8 cellular contexts compared by ENCODE assay signal in genomic region chr2:178193496-178193822, GRCh38. TPM values are rescaled to one million over a fixed set of nuclear protein-coding genes. Genes with fewer than 3 reads are reported as not detected.
A peak's percentile ranks its signal among the peaks of the same experiment; 100 is the strongest.
DNase-seq lines count a peak whose midpoint lies in the region; ATAC-seq and TF ChIP-seq lines count a peak whose summit lies in the region.

No MANE protein-coding gene starts in this region.

- TF ChIP-seq CTCF in BE2C (IDR thresholded peaks at IDR 0.05; ENCODE audit: low read depth, low read length) (no peak), Loucy (conservative IDR thresholded peaks at IDR 0.05; ENCODE audit: low read length) (no peak), natural killer cell (IDR thresholded peaks at IDR 0.05) (no peak)

- H3K4me1 Mint-ChIP-seq in natural killer cell, result peaks cover 5 to 14% of the 10 kb centered on the region in 2 donors

- no peaks in the 10 kb centered on the region for H3K79me2 ChIP-seq in Loucy (ENCODE audit: insufficient read depth, low read length)

- H3K4me3 Mint-ChIP-seq in natural killer cell, result peak overlapping the region; percentile 61

- no peak overlapping the region for H3K4me2 ChIP-seq in Loucy (ENCODE audit: low read depth, low read length, poor library complexity, severe bottlenecking)

- H3K9me3 Mint-ChIP-seq in natural killer cell, result peaks cover 0 to 3% of the 10 kb centered on the region in 2 donors

- H3K36me3 ChIP-seq in BE2C (no peaks in the 10 kb centered on the region), Loucy (ENCODE audit: insufficient read depth, low read length) (no peaks in the 10 kb centered on the region)

- no peaks in the 10 kb centered on the region for H4K20me1 ChIP-seq in Loucy (ENCODE audit: insufficient read depth, low read length, poor library complexity, severe bottlenecking)

- H3K27me3 ChIP-seq in BE2C (no peaks in the 10 kb centered on the region), Loucy (ENCODE audit: insufficient read depth, low read length, poor library complexity, severe bottlenecking) (no peaks in the 10 kb centered on the region)

- peaks cover 49 to 56% of the 10 kb centered on the region in 2 donors for H3K27me3 Mint-ChIP-seq in natural killer cell (ENCODE audit: low read depth in 2 of 2)

- H3K9me3 ChIP-seq in BE2C (no peaks in the 10 kb centered on the region), Loucy (ENCODE audit: insufficient read depth, low read depth, low read length) (no peaks in the 10 kb centered on the region)

- H3F3A ChIP-seq in Loucy (ENCODE audit: low read depth), result no peaks in the 10 kb centered on the region

- ATAC-seq in natural killer cell (no peak), HG03108 (IDR thresholded peaks at IDR 0.05; ENCODE audit: unreplicated experiment) (no peak)

- no peaks in the 10 kb centered on the region for H3K9me2 ChIP-seq in Loucy (replicated peaks; ENCODE audit: low read depth, low read length)

- H2AFZ ChIP-seq in Loucy (ENCODE audit: low read length), result peak overlapping the region; percentile 43; the same call in 1 of the 2 replicates

- H3K9ac ChIP-seq in Loucy (ENCODE audit: low read depth, low read length, poor library complexity, severe bottlenecking), result no peak overlapping the region

- H3K4me1 ChIP-seq in BE2C (no peaks in the 10 kb centered on the region), Loucy (ENCODE audit: insufficient read depth, low read length, poor library complexity, severe bottlenecking) (peaks cover 4% of the 10 kb centered on the region)

- intact Hi-C loops in natural killer cell (cut with micrococcal nuclease) (no loop called here), head of caudate nucleus (cut with DNase I) (loop anchor here (10.0 kb wide), 1 partner anchor 51 kb away; no protein-coding TSS in a partner anchor)

- H3K36me3 Mint-ChIP-seq in natural killer cell, result peaks cover 7% of the 10 kb centered on the region

- no peak for DNase-seq in BE2C
- no peak for DNase-seq in natural killer cell
- no peak for DNase-seq in stimulated activated CD4-positive, alpha-beta T cell treated with anti-CD3 and anti-CD28 coated beads, Interleukin-4, amount 100 ng/mL, for 4 hours
- DNase-seq in head of caudate nucleus, result no peak
- no peak for DNase-seq in SIG-M5 treated with dmso at 0.1 percent for 504 hours (lab: John Stamatoyannopoulos, UW; ENCODE audit: unreplicated experiment)

- no peak overlapping the region for H3K27ac Mint-ChIP-seq in natural killer cell

- H3K4me3 ChIP-seq in BE2C (ENCODE audit: low read depth, low read length) (peak overlapping the region; percentile 66), Loucy (ENCODE audit: low read length, poor library complexity, severe bottlenecking) (no peak overlapping the region)

- H3K27ac ChIP-seq in cingulate gyrus (ENCODE audit: low read depth, low read length), result peak overlapping the region; percentile 47

RNA-seq across cellular contexts. Expression of gene OSBPL6, which starts 0.9 kb away (rescaled TPM):
- 2.5 TPM for polyA plus RNA-seq in BE2C (2012; ENCODE audit: insufficient read depth, insufficient read length, low read depth)
- total RNA-seq in natural killer cell, result not detected
